ENCODE assay signal across 15 cellular contexts in the genomic region with DNA sequence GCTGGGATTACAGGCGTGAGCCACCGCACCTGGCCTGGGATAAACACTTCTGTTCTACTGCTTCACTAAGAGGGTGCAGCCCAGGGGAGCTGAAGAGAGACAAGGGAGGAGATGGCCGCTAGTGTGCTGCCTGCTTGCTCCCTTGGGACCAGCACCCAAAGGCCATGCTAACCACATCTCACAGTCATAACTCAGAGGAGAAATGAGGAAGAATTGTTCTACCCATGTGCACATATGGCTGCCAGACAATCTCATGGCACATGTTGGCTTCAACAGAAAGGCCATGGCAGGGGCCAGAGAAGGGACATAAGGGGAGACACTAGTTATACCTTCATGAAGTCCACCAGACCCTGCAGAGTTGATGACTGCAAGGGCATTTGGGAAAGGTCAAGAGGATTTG. TPM values are rescaled to one million over a fixed set of nuclear protein-coding genes. Genes with fewer than 3 reads are reported as not detected.
DNase-seq lines count a peak whose midpoint lies in the region; ATAC-seq lines count a peak whose summit lies in the region.
"Had no signal": no experiment of that assay in that cellular context is flagged by ENCODE, and none has a peak within 500 bp of the region (broad histone marks: within the 10 kb centered on the region; RNA-seq: fewer than 3 reads in every experiment).

No MANE protein-coding gene starts in this region.

- no peaks in the 10 kb centered on the region for H3K9me3 Mint-ChIP-seq in activated naive CD4-positive, alpha-beta T cell treated with anti-CD3 and anti-CD28 coated beads, Interleukin-2, amount 50 U/mL, for 72 hours
- H3K9me3 Mint-ChIP-seq: activated T-helper 1 cell treated with anti-CD3 and anti-CD28 coated beads, Interleukin-12 subunit alpha, Interleukin-12 subunit beta, Interleukin-2, Interleukin-4 antibody, amounts not matched to agents 30 ng/mL and 10 ng/mL and 1 ng/mL, durations not matched to agents 14 hours and 24 hours and 36 hours had no signal

- H3K27ac Mint-ChIP-seq in activated naive CD4-positive, alpha-beta T cell treated with anti-CD3 and anti-CD28 coated beads, Interleukin-2, amount 50 U/mL, for 72 hours: no peak overlapping the region
- H3K27ac Mint-ChIP-seq: activated T-helper 1 cell treated with anti-CD3 and anti-CD28 coated beads, Interleukin-12 subunit alpha, Interleukin-12 subunit beta, Interleukin-2, Interleukin-4 antibody, amounts not matched to agents 30 ng/mL and 10 ng/mL and 1 ng/mL, durations not matched to agents 14 hours and 24 hours and 36 hours had no signal

- DNase-seq in activated naive CD4-positive, alpha-beta T cell treated with anti-CD3 and anti-CD28 coated beads, Interleukin-2, amount 50 U/mL, for 72 hours (ENCODE audit: low spot score in 2 of 2): no peak
- DNase-seq in activated gamma-delta T cell (lab: John Stamatoyannopoulos, UW) (no peak), iPS-NIHi7 (ENCODE audit: extremely low spot score) (no peak)
- no peak for DNase-seq in activated CD4-positive, CD25-positive, alpha-beta regulatory T cell (lab: John Stamatoyannopoulos, UW)
- DNase-seq: activated CD4-positive, CD25-positive, alpha-beta regulatory T cell treated with anti-CD3 and anti-CD28 coated beads, Interleukin-2, amount 50 U/mL, for 72 hours; heart right ventricle; lower lobe of right lung; NCI-H2081 had no signal

- ATAC-seq in GM18517 (IDR thresholded peaks at IDR 0.05; ENCODE audit: unreplicated experiment): peak; percentile 86
- ATAC-seq in GM21381 (IDR thresholded peaks at IDR 0.05; ENCODE audit: unreplicated experiment): peak; percentile 68
- ATAC-seq in HG02938 (IDR thresholded peaks at IDR 0.05; ENCODE audit: unreplicated experiment): peak; percentile 83
- ATAC-seq in HG03520 (IDR thresholded peaks at IDR 0.05; ENCODE audit: unreplicated experiment): peak; percentile 86
- ATAC-seq in activated naive CD4-positive, alpha-beta T cell treated with anti-CD3 and anti-CD28 coated beads, Interleukin-2, amount 50 U/mL, for 72 hours: no peak
- ATAC-seq: HCT116, heart right ventricle, lower lobe of right lung had no signal

- H3K36me3 Mint-ChIP-seq in activated naive CD4-positive, alpha-beta T cell treated with anti-CD3 and anti-CD28 coated beads, Interleukin-2, amount 50 U/mL, for 72 hours: no peaks in the 10 kb centered on the region

RNA-seq across cellular contexts. Expression of gene CLDN22, which starts 22.4 kb away (rescaled TPM):
- total RNA-seq in activated naive CD4-positive, alpha-beta T cell treated with anti-CD3 and anti-CD28 coated beads, Interleukin-2, amount 50 U/mL, for 72 hours: not detected
- total RNA-seq: activated T-helper 1 cell treated with anti-CD3 and anti-CD28 coated beads, Interleukin-12 subunit alpha, Interleukin-12 subunit beta, Interleukin-2, Interleukin-4 antibody, amounts not matched to agents 30 ng/mL and 10 ng/mL and 1 ng/mL, durations not matched to agents 14 hours and 24 hours and 36 hours; heart right ventricle; lower lobe of right lung; vagina had no signal

RNA-seq across cellular contexts. Expression of gene CLDN24, which starts 24.6 kb away (rescaled TPM):
- total RNA-seq in activated naive CD4-positive, alpha-beta T cell treated with anti-CD3 and anti-CD28 coated beads, Interleukin-2, amount 50 U/mL, for 72 hours: not detected
- total RNA-seq: activated T-helper 1 cell treated with anti-CD3 and anti-CD28 coated beads, Interleukin-12 subunit alpha, Interleukin-12 subunit beta, Interleukin-2, Interleukin-4 antibody, amounts not matched to agents 30 ng/mL and 10 ng/mL and 1 ng/mL, durations not matched to agents 14 hours and 24 hours and 36 hours; heart right ventricle; lower lobe of right lung; vagina had no signal

Comparison
In these comparisons a context has a peak if more than half of its experiments do, and no peak if none do; other contexts are left out.
1. ATAC-seq: peak in GM18517 (single experiment), GM21381 (single experiment), HG02938 (single experiment) and HG03520 (single experiment); none in activated naive CD4-positive, alpha-beta T cell treated with anti-CD3 and anti-CD28 coated beads, Interleukin-2, amount 50 U/mL, for 72 hours (0 of 2).